ENCODE assay signal across 15 cellular contexts in genomic region chr10:28873540-28873939, GRCh38.
DNase-seq lines count a peak whose midpoint lies in the region; ATAC-seq and FAIRE-seq lines count a peak whose summit lies in the region.
"Had no signal": no experiment of that assay in that cellular context is flagged by ENCODE, and none has a peak within 500 bp of the region (broad histone marks: within the 10 kb centered on the region; RNA-seq: fewer than 3 reads in every experiment).

No MANE protein-coding gene starts in this region.

- DNase-seq in left lobe of liver (ENCODE audit: low spot score), result peak; percentile 72
- peak; percentile 73 for DNase-seq in small intestine
- DNase-seq in DMS79 (lab: John Stamatoyannopoulos, UW), result no peak
- no peak for DNase-seq in UCSD-AML1 (lab: John Stamatoyannopoulos, UW; ENCODE audit: unreplicated experiment)
- DNase-seq in hippocampal formation (lab: John Stamatoyannopoulos, UW), result no peak
- DNase-seq: C1 segment of cervical spinal cord, H9, NCI-H187, NCI-H69, RPMI8226, SJCRH30 had no signal

- no peaks in the 10 kb centered on the region for H3K27me3 ChIP-seq in small intestine (ENCODE audit: control insufficient read depth in 2 of 2, insufficient read depth in 2 of 2, low read length in 2 of 2)
- H3K27me3 ChIP-seq: SJCRH30 had no signal

- H3K9me3 ChIP-seq in small intestine (ENCODE audit: control insufficient read depth, low read depth), result no peaks in the 10 kb centered on the region
- H3K9me3 ChIP-seq: SJCRH30 had no signal

- ATAC-seq in GM18498 (IDR thresholded peaks at IDR 0.05; ENCODE audit: unreplicated experiment) (peak; percentile 54), HG03175 (IDR thresholded peaks at IDR 0.05; ENCODE audit: unreplicated experiment) (peak; percentile 91), left lobe of liver (peak; percentile 88)

- H3K4me1 ChIP-seq in small intestine (ENCODE audit: control insufficient read depth in 2 of 2, insufficient read depth in 1 of 2, low read depth in 1 of 2, low read length in 1 of 2), result no peaks in the 10 kb centered on the region
- H3K4me1 ChIP-seq: SJCRH30 had no signal

- 24 to 63% (median 32%) methylated on average over 4 of the region's 4 CpGs for WGBS in small intestine, 3 donors

- H3K36me3 ChIP-seq in small intestine (ENCODE audit: control insufficient read depth in 2 of 2, insufficient read depth in 2 of 2, low read length in 2 of 2), result no peaks in the 10 kb centered on the region
- H3K36me3 ChIP-seq: SJCRH30 had no signal

- H3K4me3 ChIP-seq in small intestine (ENCODE audit: low read depth in 1 of 2, low read length in 2 of 2), result no peak overlapping the region
- H3K4me3 ChIP-seq: SJCRH30 had no signal

- no peak overlapping the region for H3K27ac ChIP-seq in small intestine (ENCODE audit: low read depth in 1 of 2, low read length in 1 of 2)
- H3K27ac ChIP-seq: SJCRH30 had no signal

- FAIRE-seq in small intestine (lab: Jason Lieb, UNC), result no peak
- FAIRE-seq: A204.1, HTR-8/SVneo had no signal

Comparison
In these comparisons a context has a peak if more than half of its experiments do, and no peak if none do; other contexts are left out.
1. DNase-seq: peak in left lobe of liver (single experiment) and small intestine (single experiment); none in DMS79 (single experiment), UCSD-AML1 (single experiment) and hippocampal formation (0 of 2).
2. Peak in every context shown above with its lines, with median percentiles within 50 percentile points of each other: ATAC-seq.